Comparison of ENCODE assay signal across 1 cellular context in genomic region chr1:174768516-174768915, GRCh38.
TF ChIP-seq lines count a peak whose summit lies in the region.

No MANE protein-coding gene starts in this region.

TF ChIP-seq in WTC11, 78 proteins besides CTCF, POLR2A, EP300 and RAD21 (continued from another document):
- TF ChIP-seq FOXP4 (CRISPR knock-in tag; IDR thresholded peaks at IDR 0.05): no peak
